In genomic region chr12:20711846-20712245, GRCh38 we compare ENCODE assay signal across 22 cellular contexts. TPM values are rescaled to one million over a fixed set of nuclear protein-coding genes. Genes with fewer than 3 reads are reported as not detected.
"Had no signal": no experiment of that assay in that cellular context is flagged by ENCODE, and none has a peak within 500 bp of the region (broad histone marks: within the 10 kb centered on the region; RNA-seq: fewer than 3 reads in every experiment).

No MANE protein-coding gene starts in this region.

- DNase-seq: Kasumi-1, MM.1S, NCI-H1092 treated with DMSO at 0.1 percent for 48 hours, NCI-H1436, NCI-H1694 treated with DMSO at 0.1 percent for 48 hours, NCI-H1930, NCI-H2081, NCI-H2107, NCI-H2227 treated with DMSO at 0.1 percent for 48 hours, NCI-H524, NCI-H526 treated with DMSO at 0.1 percent for 48 hours, NCI-H748 treated with DMSO at 0.1 percent for 48 hours, PC-3, SHP77 had no signal

- H3K27ac ChIP-seq: HL-60, KMS-11, RWPE1, SK-N-MC had no signal

- H3K9ac ChIP-seq: KMS-11 had no signal

- H3K4me1 Mint-ChIP-seq: IgD-negative memory B cell had no signal

- H3K4me2 ChIP-seq: KMS-11 had no signal

- ATAC-seq: K562, Panc1, PC-3 had no signal

- H3K4me3 Mint-ChIP-seq: IgD-negative memory B cell had no signal

- H3K27me3 Mint-ChIP-seq: IgD-negative memory B cell had no signal

- H3K4me3 ChIP-seq: K562, SK-N-MC had no signal

- H3K27ac Mint-ChIP-seq: IgD-negative memory B cell had no signal

RNA-seq across cellular contexts. Expression of gene SLCO1C1, which starts 16.7 kb away (rescaled TPM):
- total RNA-seq: K562, M059J, PC-3 had no signal
- polyA plus RNA-seq: IgD-negative memory B cell, K562 had no signal
